9 cellular contexts compared by ENCODE assay signal in the genomic region with DNA sequence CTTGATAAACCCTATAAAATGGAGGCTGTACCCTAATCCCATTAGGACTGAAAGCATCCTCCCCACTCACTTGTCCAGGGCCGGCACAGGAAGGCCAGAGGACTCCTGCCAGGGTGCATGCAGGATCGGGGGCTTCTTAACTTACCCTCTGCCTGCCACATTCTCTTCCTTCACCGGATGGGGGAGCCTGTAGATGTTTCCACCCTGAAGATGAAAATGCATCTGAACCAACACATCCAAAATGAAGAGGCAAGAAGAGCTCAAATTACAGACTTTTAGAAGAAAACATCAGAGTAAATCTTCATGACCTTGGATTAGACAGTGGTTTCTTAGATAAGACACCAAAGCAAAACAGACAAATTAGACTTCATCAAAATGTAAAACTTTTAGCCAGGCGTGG. TPM values are rescaled to one million over a fixed set of nuclear protein-coding genes. Genes with fewer than 3 reads are reported as not detected.
A peak's percentile ranks its signal among the peaks of the same experiment; 100 is the strongest.
DNase-seq lines count a peak whose midpoint lies in the region; ATAC-seq, FAIRE-seq and TF ChIP-seq lines count a peak whose summit lies in the region.
"Had no signal": no experiment of that assay in that cellular context is flagged by ENCODE, and none has a peak within 500 bp of the region (broad histone marks: within the 10 kb centered on the region; RNA-seq: fewer than 3 reads in every experiment).

No MANE protein-coding gene starts in this region.

- H3K4me3 ChIP-seq in DOHH2 (ENCODE audit: low read length) (no peak overlapping the region), Karpas-422 (ENCODE audit: low read length) (no peak overlapping the region), body of pancreas (no peak overlapping the region)

- H3F3A ChIP-seq in DOHH2 (ENCODE audit: control insufficient read depth, insufficient read depth), result no peaks in the 10 kb centered on the region

- DNase-seq in Karpas-422 (peak; percentile 73), body of pancreas (peak in 1 of 4 donors; percentile 17), T1000 (lab: John Stamatoyannopoulos, UW) (no peak), RCC 7860 (ENCODE audit: low spot score) (no peak)
- DNase-seq in natural killer cell treated with Interleukin-12 subunit alpha and Interleukin-12 subunit beta and Interleukin-15 and Interleukin-18, amount 100 ng/mL, for 72 hours (ENCODE audit: low spot score), result no peak
- DNase-seq: stimulated activated CD4-positive, alpha-beta T cell treated with anti-CD3 and anti-CD28 coated beads, Interleukin-12 subunit alpha, Interleukin-12 subunit beta, amount 100 ng/mL, for 4 hours had no signal

- H3K9me3 Mint-ChIP-seq in natural killer cell treated with Interleukin-12 subunit alpha and Interleukin-12 subunit beta and Interleukin-15 and Interleukin-18, amount 100 ng/mL, for 72 hours, result no peaks in the 10 kb centered on the region

- FAIRE-seq in RCC 7860 (lab: Jason Lieb, UNC), result no peak

- TF ChIP-seq CTCF in DOHH2 (IDR thresholded peaks at IDR 0.05; ENCODE audit: low read depth, low read length, poor library complexity, severe bottlenecking), result no peak
- peak in 4 of 7 experiments; percentile 7 to 22 (median 14) for TF ChIP-seq CTCF in body of pancreas (IDR thresholded peaks at IDR 0.05)

- H3K27me3 ChIP-seq in DOHH2 (ENCODE audit: control insufficient read depth, low read length), result no peaks in the 10 kb centered on the region
- H3K27me3 ChIP-seq in Karpas-422 (ENCODE audit: low read length), result no peaks in the 10 kb centered on the region
- H3K27me3 ChIP-seq in body of pancreas, result peaks cover 0 to 6% of the 10 kb centered on the region in 2 donors

- no peaks in the 10 kb centered on the region for H3K36me3 Mint-ChIP-seq in natural killer cell treated with Interleukin-12 subunit alpha and Interleukin-12 subunit beta and Interleukin-15 and Interleukin-18, amount 100 ng/mL, for 72 hours

- H3K9me3 ChIP-seq in DOHH2 (ENCODE audit: control insufficient read depth, insufficient read depth, low read length) (no peaks in the 10 kb centered on the region), Karpas-422 (ENCODE audit: low read length) (no peaks in the 10 kb centered on the region), body of pancreas (no peaks in the 10 kb centered on the region)

- H4K20me1 ChIP-seq in DOHH2 (ENCODE audit: control insufficient read depth, insufficient read depth, low read depth, low read length) (no peaks in the 10 kb centered on the region), Karpas-422 (ENCODE audit: insufficient read depth, low read depth, low read length) (no peaks in the 10 kb centered on the region)

- H3K27ac Mint-ChIP-seq in natural killer cell treated with Interleukin-12 subunit alpha and Interleukin-12 subunit beta and Interleukin-15 and Interleukin-18, amount 100 ng/mL, for 72 hours, result peak overlapping the region; percentile 26 to 77

- peak overlapping the region; percentile 25; the same call in 1 of the 2 replicates for H3K4me2 ChIP-seq in DOHH2 (ENCODE audit: low read length)
- no peak overlapping the region for H3K4me2 ChIP-seq in Karpas-422 (ENCODE audit: low read depth, low read length, poor library complexity, severe bottlenecking)

- intact Hi-C loops in body of pancreas (cut with DNase I), result no loop called here

- no peak for ATAC-seq in body of pancreas
- ATAC-seq in natural killer cell treated with Interleukin-12 subunit alpha and Interleukin-12 subunit beta and Interleukin-15 and Interleukin-18, amount 100 ng/mL, for 72 hours, result no peak
- ATAC-seq in GM18867 (IDR thresholded peaks at IDR 0.05; ENCODE audit: unreplicated experiment), result no peak
- ATAC-seq in GM21717 (IDR thresholded peaks at IDR 0.05; ENCODE audit: unreplicated experiment), result no peak

- peak overlapping the region; percentile 72 for H3K4me3 Mint-ChIP-seq in natural killer cell treated with Interleukin-12 subunit alpha and Interleukin-12 subunit beta and Interleukin-15 and Interleukin-18, amount 100 ng/mL, for 72 hours

- peaks cover 0 to 4% of the 10 kb centered on the region in 2 donors for H3K27me3 Mint-ChIP-seq in natural killer cell treated with Interleukin-12 subunit alpha and Interleukin-12 subunit beta and Interleukin-15 and Interleukin-18, amount 100 ng/mL, for 72 hours

- H3K36me3 ChIP-seq in DOHH2 (ENCODE audit: control insufficient read depth, low read length) (no peaks in the 10 kb centered on the region), Karpas-422 (ENCODE audit: insufficient read depth, low read length) (no peaks in the 10 kb centered on the region), body of pancreas (replicated peaks in 1 of 2; ENCODE audit: insufficient read depth in 1 of 2, low read depth in 2 of 2) (no peaks in the 10 kb centered on the region)

- TF ChIP-seq POLR2A in body of pancreas (IDR thresholded peaks at IDR 0.05), result no peak

- H3K4me1 ChIP-seq in DOHH2 (ENCODE audit: control insufficient read depth, low read length) (peaks cover 20% of the 10 kb centered on the region), Karpas-422 (ENCODE audit: low read length) (no peaks in the 10 kb centered on the region), body of pancreas (peaks cover 9% of the 10 kb centered on the region)

- H2AFZ ChIP-seq in Karpas-422 (ENCODE audit: low read length), result no peak overlapping the region

- H3K27ac ChIP-seq in DOHH2 (ENCODE audit: low read depth, low read length) (peak overlapping the region; percentile 41), Karpas-422 (ENCODE audit: low read length) (no peak overlapping the region), body of pancreas (no peak overlapping the region)

- peaks cover 27 to 28% of the 10 kb centered on the region in 2 donors for H3K4me1 Mint-ChIP-seq in natural killer cell treated with Interleukin-12 subunit alpha and Interleukin-12 subunit beta and Interleukin-15 and Interleukin-18, amount 100 ng/mL, for 72 hours (ENCODE audit: low read depth in 2 of 2)

- H3K79me2 ChIP-seq in DOHH2 (ENCODE audit: control insufficient read depth, low read length) (no peaks in the 10 kb centered on the region), Karpas-422 (ENCODE audit: low read length) (no peaks in the 10 kb centered on the region)

- H3K9me2 ChIP-seq in DOHH2 (replicated peaks; ENCODE audit: control insufficient read depth, low read length) (no peaks in the 10 kb centered on the region), Karpas-422 (replicated peaks; ENCODE audit: insufficient read depth, low read length) (no peaks in the 10 kb centered on the region)

- 46 to 59% methylated on average over 4 of the region's 4 CpGs for WGBS in body of pancreas, 2 donors

- H3K9ac ChIP-seq in Karpas-422 (ENCODE audit: low read length), result no peak overlapping the region

RNA-seq across cellular contexts. Expression of a gene that starts 25.9 kb away (rescaled TPM):
- total RNA-seq in Karpas-422 (2014; rRNA removed; shearing (Covaris generic); ENCODE audit: low replicate concordance), result 60.8 and 88.9 TPM in 2 replicates
- total RNA-seq in body of pancreas, result 10 to 100 TPM; 71.5 to 94.9 TPM
- 10 to 100 TPM; 69.9 to 78.8 TPM for total RNA-seq in natural killer cell treated with Interleukin-12 subunit alpha and Interleukin-12 subunit beta and Interleukin-15 and Interleukin-18, amount 100 ng/mL, for 72 hours

RNA-seq across cellular contexts. Expression of a gene that starts 32.2 kb away (rescaled TPM):
- not detected in 2 replicates for total RNA-seq in Karpas-422 (2014; rRNA removed; shearing (Covaris generic); ENCODE audit: low replicate concordance)
- under 1 TPM in 1 of 2 donors, not detected in 1; under 0.01 TPM for total RNA-seq in body of pancreas
- under 1 TPM in 1 of 2 donors, not detected in 1; 0.10 TPM for total RNA-seq in natural killer cell treated with Interleukin-12 subunit alpha and Interleukin-12 subunit beta and Interleukin-15 and Interleukin-18, amount 100 ng/mL, for 72 hours

RNA-seq across cellular contexts. Expression of a gene that starts 56.7 kb away (rescaled TPM):
- 6.2 and 11.1 TPM in 2 replicates for total RNA-seq in Karpas-422 (2014; rRNA removed; shearing (Covaris generic); ENCODE audit: low replicate concordance)
- 1 to 10 TPM; 3.1 to 4.6 TPM for total RNA-seq in body of pancreas
- 10 to 100 TPM in 1 of 2 donors, 1 to 10 TPM in 1; 4.9 to 11.4 TPM for total RNA-seq in natural killer cell treated with Interleukin-12 subunit alpha and Interleukin-12 subunit beta and Interleukin-15 and Interleukin-18, amount 100 ng/mL, for 72 hours
